Comparison of ENCODE assay signal across 1 cellular context in genomic region chr1:156054500-156055342, GRCh38.
TF ChIP-seq lines count a peak whose summit lies in the region.

Gene LAMTOR2 (plus strand): TSS chr1:156054782. CDS start chr1:156054890, 108 bp downstream.

TF ChIP-seq in HepG2, 621 proteins besides CTCF, POLR2A, EP300 and RAD21 (continued from another document):
- 0 out of 2 replicates have a peak, but pooled peaks have one; percentile 52 for TF ChIP-seq ZNF761 (CRISPR knock-in tag; conservative IDR thresholded peaks at IDR 0.05)
- no peak; the same call in 1 of the 2 replicates for TF ChIP-seq SALL1 (CRISPR knock-in tag; IDR thresholded peaks at IDR 0.05)
- 0 out of 2 replicates have a peak, but pooled peaks have one; percentile 46 for TF ChIP-seq ESRRA (CRISPR knock-in tag; IDR thresholded peaks at IDR 0.05; ENCODE audit: low read depth)
- TF ChIP-seq ZBTB21 (CRISPR knock-in tag; IDR thresholded peaks at IDR 0.05): no peak; the same call in 1 of the 2 replicates
- TF ChIP-seq, protein P1, sequence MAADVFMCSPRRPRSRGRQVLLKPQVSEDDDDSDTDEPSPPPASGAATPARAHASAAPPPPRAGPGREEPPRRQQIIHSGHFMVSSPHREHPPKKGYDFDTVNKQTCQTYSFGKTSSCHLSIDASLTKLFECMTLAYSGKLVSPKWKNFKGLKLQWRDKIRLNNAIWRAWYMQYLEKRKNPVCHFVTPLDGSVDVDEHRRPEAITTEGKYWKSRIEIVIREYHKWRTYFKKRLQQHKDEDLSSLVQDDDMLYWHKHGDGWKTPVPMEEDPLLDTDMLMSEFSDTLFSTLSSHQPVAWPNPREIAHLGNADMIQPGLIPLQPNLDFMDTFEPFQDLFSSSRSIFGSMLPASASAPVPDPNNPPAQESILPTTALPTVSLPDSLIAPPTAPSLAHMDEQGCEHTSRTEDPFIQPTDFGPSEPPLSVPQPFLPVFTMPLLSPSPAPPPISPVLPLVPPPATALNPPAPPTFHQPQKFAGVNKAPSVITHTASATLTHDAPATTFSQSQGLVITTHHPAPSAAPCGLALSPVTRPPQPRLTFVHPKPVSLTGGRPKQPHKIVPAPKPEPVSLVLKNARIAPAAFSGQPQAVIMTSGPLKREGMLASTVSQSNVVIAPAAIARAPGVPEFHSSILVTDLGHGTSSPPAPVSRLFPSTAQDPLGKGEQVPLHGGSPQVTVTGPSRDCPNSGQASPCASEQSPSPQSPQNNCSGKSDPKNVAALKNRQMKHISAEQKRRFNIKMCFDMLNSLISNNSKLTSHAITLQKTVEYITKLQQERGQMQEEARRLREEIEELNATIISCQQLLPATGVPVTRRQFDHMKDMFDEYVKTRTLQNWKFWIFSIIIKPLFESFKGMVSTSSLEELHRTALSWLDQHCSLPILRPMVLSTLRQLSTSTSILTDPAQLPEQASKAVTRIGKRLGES (CRISPR knock-in tag; IDR thresholded peaks at IDR 0.05; ENCODE audit: borderline replicate concordance): no peak
- TF ChIP-seq POLR2AphosphoS2 (IDR thresholded peaks at IDR 0.05; ENCODE audit: low read depth, low read length): no peak
- TF ChIP-seq, protein P2, sequence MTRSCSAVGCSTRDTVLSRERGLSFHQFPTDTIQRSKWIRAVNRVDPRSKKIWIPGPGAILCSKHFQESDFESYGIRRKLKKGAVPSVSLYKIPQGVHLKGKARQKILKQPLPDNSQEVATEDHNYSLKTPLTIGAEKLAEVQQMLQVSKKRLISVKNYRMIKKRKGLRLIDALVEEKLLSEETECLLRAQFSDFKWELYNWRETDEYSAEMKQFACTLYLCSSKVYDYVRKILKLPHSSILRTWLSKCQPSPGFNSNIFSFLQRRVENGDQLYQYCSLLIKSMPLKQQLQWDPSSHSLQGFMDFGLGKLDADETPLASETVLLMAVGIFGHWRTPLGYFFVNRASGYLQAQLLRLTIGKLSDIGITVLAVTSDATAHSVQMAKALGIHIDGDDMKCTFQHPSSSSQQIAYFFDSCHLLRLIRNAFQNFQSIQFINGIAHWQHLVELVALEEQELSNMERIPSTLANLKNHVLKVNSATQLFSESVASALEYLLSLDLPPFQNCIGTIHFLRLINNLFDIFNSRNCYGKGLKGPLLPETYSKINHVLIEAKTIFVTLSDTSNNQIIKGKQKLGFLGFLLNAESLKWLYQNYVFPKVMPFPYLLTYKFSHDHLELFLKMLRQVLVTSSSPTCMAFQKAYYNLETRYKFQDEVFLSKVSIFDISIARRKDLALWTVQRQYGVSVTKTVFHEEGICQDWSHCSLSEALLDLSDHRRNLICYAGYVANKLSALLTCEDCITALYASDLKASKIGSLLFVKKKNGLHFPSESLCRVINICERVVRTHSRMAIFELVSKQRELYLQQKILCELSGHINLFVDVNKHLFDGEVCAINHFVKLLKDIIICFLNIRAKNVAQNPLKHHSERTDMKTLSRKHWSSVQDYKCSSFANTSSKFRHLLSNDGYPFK (CRISPR knock-in tag; IDR thresholded peaks at IDR 0.05; ENCODE audit: borderline replicate concordance): peak; percentile 76; the same call in 1 of the 2 replicates
- TF ChIP-seq, protein P3, sequence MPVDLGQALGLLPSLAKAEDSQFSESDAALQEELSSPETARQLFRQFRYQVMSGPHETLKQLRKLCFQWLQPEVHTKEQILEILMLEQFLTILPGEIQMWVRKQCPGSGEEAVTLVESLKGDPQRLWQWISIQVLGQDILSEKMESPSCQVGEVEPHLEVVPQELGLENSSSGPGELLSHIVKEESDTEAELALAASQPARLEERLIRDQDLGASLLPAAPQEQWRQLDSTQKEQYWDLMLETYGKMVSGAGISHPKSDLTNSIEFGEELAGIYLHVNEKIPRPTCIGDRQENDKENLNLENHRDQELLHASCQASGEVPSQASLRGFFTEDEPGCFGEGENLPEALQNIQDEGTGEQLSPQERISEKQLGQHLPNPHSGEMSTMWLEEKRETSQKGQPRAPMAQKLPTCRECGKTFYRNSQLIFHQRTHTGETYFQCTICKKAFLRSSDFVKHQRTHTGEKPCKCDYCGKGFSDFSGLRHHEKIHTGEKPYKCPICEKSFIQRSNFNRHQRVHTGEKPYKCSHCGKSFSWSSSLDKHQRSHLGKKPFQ (CRISPR knock-in tag; IDR thresholded peaks at IDR 0.05; ENCODE audit: insufficient replicate concordance): no peak
- TF ChIP-seq ZSCAN12 (CRISPR knock-in tag; IDR thresholded peaks at IDR 0.05): no peak
- TF ChIP-seq SRSF9 (IDR thresholded peaks at IDR 0.05; ENCODE audit: borderline replicate concordance, insufficient read depth, low read depth, low read length, poor library complexity, severe bottlenecking): no peak
- TF ChIP-seq, protein P4, sequence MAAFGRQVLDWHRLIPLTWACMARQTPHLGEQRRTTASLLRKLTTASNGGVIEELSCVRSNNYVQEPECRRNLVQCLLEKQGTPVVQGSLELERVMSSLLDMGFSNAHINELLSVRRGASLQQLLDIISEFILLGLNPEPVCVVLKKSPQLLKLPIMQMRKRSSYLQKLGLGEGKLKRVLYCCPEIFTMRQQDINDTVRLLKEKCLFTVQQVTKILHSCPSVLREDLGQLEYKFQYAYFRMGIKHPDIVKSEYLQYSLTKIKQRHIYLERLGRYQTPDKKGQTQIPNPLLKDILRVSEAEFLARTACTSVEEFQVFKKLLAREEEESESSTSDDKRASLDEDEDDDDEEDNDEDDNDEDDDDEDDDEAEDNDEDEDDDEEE (CRISPR knock-in tag; IDR thresholded peaks at IDR 0.05): no peak
- no peak for TF ChIP-seq CBX1 (IDR thresholded peaks at IDR 0.05; ENCODE audit: low read depth)
- no peak for TF ChIP-seq NCOR1 (IDR thresholded peaks at IDR 0.05; ENCODE audit: borderline replicate concordance, low read length)
- TF ChIP-seq, protein P5, sequence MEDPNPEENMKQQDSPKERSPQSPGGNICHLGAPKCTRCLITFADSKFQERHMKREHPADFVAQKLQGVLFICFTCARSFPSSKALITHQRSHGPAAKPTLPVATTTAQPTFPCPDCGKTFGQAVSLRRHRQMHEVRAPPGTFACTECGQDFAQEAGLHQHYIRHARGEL (CRISPR knock-in tag; IDR thresholded peaks at IDR 0.05): no peak
- peak; percentile 85 for TF ChIP-seq POLR2AphosphoS5 (IDR thresholded peaks at IDR 0.05; ENCODE audit: low read depth, low read length)
- TF ChIP-seq NCOA1 (CRISPR knock-in tag; IDR thresholded peaks at IDR 0.05): no peak
- 0 out of 2 replicates have a peak, but pooled peaks have one; percentile 35 for TF ChIP-seq PAXIP1 (CRISPR knock-in tag; conservative IDR thresholded peaks at IDR 0.05)
- no peak for TF ChIP-seq NPAS2 (CRISPR knock-in tag; IDR thresholded peaks at IDR 0.05; ENCODE audit: borderline replicate concordance)
- TF ChIP-seq PATZ1 (CRISPR knock-in tag; IDR thresholded peaks at IDR 0.05): peak; percentile 72
- peak; percentile 88 for TF ChIP-seq GATAD1 (CRISPR knock-in tag; IDR thresholded peaks at IDR 0.05)
- peak; percentile 45 for TF ChIP-seq ZBTB7B (CRISPR knock-in tag; IDR thresholded peaks at IDR 0.05)
- TF ChIP-seq ZNF841 (CRISPR knock-in tag; IDR thresholded peaks at IDR 0.05; ENCODE audit: borderline replicate concordance): no peak
- peak; percentile 79; the same call in 1 of the 2 replicates for TF ChIP-seq CBX5 (CRISPR knock-in tag; IDR thresholded peaks at IDR 0.05; ENCODE audit: borderline replicate concordance)
- TF ChIP-seq, protein P6, sequence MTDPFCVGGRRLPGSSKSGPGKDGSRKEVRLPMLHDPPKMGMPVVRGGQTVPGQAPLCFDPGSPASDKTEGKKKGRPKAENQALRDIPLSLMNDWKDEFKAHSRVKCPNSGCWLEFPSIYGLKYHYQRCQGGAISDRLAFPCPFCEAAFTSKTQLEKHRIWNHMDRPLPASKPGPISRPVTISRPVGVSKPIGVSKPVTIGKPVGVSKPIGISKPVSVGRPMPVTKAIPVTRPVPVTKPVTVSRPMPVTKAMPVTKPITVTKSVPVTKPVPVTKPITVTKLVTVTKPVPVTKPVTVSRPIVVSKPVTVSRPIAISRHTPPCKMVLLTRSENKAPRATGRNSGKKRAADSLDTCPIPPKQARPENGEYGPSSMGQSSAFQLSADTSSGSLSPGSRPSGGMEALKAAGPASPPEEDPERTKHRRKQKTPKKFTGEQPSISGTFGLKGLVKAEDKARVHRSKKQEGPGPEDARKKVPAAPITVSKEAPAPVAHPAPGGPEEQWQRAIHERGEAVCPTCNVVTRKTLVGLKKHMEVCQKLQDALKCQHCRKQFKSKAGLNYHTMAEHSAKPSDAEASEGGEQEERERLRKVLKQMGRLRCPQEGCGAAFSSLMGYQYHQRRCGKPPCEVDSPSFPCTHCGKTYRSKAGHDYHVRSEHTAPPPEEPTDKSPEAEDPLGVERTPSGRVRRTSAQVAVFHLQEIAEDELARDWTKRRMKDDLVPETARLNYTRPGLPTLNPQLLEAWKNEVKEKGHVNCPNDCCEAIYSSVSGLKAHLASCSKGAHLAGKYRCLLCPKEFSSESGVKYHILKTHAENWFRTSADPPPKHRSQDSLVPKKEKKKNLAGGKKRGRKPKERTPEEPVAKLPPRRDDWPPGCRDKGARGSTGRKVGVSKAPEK (CRISPR knock-in tag; IDR thresholded peaks at IDR 0.05; ENCODE audit: borderline replicate concordance): no peak
- no peak for TF ChIP-seq NFIB (CRISPR knock-in tag; IDR thresholded peaks at IDR 0.05; ENCODE audit: borderline replicate concordance)
- peak; percentile 84 for TF ChIP-seq RFX5 (IDR thresholded peaks at IDR 0.05; ENCODE audit: low read depth, low read length)
- TF ChIP-seq, protein P7, sequence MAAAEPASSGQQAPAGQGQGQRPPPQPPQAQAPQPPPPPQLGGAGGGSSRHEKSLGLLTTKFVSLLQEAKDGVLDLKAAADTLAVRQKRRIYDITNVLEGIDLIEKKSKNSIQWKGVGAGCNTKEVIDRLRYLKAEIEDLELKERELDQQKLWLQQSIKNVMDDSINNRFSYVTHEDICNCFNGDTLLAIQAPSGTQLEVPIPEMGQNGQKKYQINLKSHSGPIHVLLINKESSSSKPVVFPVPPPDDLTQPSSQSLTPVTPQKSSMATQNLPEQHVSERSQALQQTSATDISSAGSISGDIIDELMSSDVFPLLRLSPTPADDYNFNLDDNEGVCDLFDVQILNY (CRISPR knock-in tag; conservative IDR thresholded peaks at IDR 0.05): peak; percentile 48; the same call in 1 of the 2 replicates
- no peak for TF ChIP-seq ZNF234 (CRISPR knock-in tag; conservative IDR thresholded peaks at IDR 0.05)
- 0 out of 2 replicates have a peak, but pooled peaks have one; percentile 30 for TF ChIP-seq GLI4 (CRISPR knock-in tag; IDR thresholded peaks at IDR 0.05; ENCODE audit: borderline replicate concordance)
- TF ChIP-seq TEAD2 (CRISPR knock-in tag; IDR thresholded peaks at IDR 0.05): no peak
- TF ChIP-seq PTBP1 (IDR thresholded peaks at IDR 0.05; ENCODE audit: low read depth, low read length, poor library complexity, severe bottlenecking): no peak
- TF ChIP-seq LCORL (IDR thresholded peaks at IDR 0.05): no peak
- peak; percentile 90 for TF ChIP-seq LCORL (CRISPR knock-in tag; IDR thresholded peaks at IDR 0.05)
- no peak for TF ChIP-seq ZFAT (CRISPR knock-in tag; conservative IDR thresholded peaks at IDR 0.05)
- TF ChIP-seq MTF2 (CRISPR knock-in tag; IDR thresholded peaks at IDR 0.05; ENCODE audit: borderline replicate concordance): no peak
